Comparison of ENCODE assay signal across 7 cellular contexts in genomic region chr2:91497129-91498064, GRCh38.
DNase-seq lines count a peak whose midpoint lies in the region; ATAC-seq and TF ChIP-seq lines count a peak whose summit lies in the region.
"Not testable (repeated sequence)": the region's sequence is repeated elsewhere in the genome, so short reads cannot be mapped to it uniquely, and the experiment has no call there.

No MANE protein-coding gene starts in this region.

- H3K9ac ChIP-seq in neural progenitor cell = not testable (repeated sequence)

- peak; percentile 23; the same call in 1 of the 3 replicates for ATAC-seq in RWPE2 (ENCODE audit: low read depth)
- ATAC-seq in Right ventricle myocardium superior (ENCODE audit: poor library complexity) = peak; percentile 18
- peak; percentile 48 for ATAC-seq in stimulated activated memory B cell treated with anti-CD40 and anti-IgM and Interleukin-4, amounts not matched to agents 10 μg/mL and 1 μg/mL and 100 μg/mL, for 72 hours

- not testable (repeated sequence) for H3K4me3 Mint-ChIP-seq in neural progenitor cell; stimulated activated memory B cell treated with anti-CD40 and anti-IgM and Interleukin-4, amounts not matched to agents 10 μg/mL and 1 μg/mL and 100 μg/mL, for 72 hours

- H3K36me3 Mint-ChIP-seq in neural progenitor cell; stimulated activated memory B cell treated with anti-CD40 and anti-IgM and Interleukin-4, amounts not matched to agents 10 μg/mL and 1 μg/mL and 100 μg/mL, for 72 hours: not testable (repeated sequence)

- DNase-seq in H4 (ENCODE audit: low spot score) = peak; percentile 12
- DNase-seq in RWPE2 (ENCODE audit: low spot score); Right ventricle myocardium superior: not testable (repeated sequence)
- peak; percentile 11 for DNase-seq in dedifferentiated amniotic fluid mesenchymal stem cell (ENCODE audit: extremely low spot score)
- DNase-seq in kidney tubule cell (ENCODE audit: low spot score) = peak; percentile 1
- peak; percentile 0 for DNase-seq in neural progenitor cell (ENCODE audit: low spot score)

- not testable (repeated sequence) for H3K9me3 ChIP-seq in RWPE2 (ENCODE audit: severe bottlenecking); neural progenitor cell (ENCODE audit: low read depth)

- H3K27ac ChIP-seq in RWPE2 (ENCODE audit: poor library complexity, severe bottlenecking); neural progenitor cell: not testable (repeated sequence)

- H3K4me3 ChIP-seq in RWPE2 (ENCODE audit: severe bottlenecking); neural progenitor cell: not testable (repeated sequence)

- H4K20me1 ChIP-seq in neural progenitor cell (ENCODE audit: low read depth) = not testable (repeated sequence)

- intact Hi-C loops in Right ventricle myocardium superior (cut with DNase I) = not testable (repeated sequence)

- H3K9me3 Mint-ChIP-seq in neural progenitor cell = peaks cover 31% of the 10 kb centered on the region
- not testable (repeated sequence) for H3K9me3 Mint-ChIP-seq in stimulated activated memory B cell treated with anti-CD40 and anti-IgM and Interleukin-4, amounts not matched to agents 10 μg/mL and 1 μg/mL and 100 μg/mL, for 72 hours

- H3K27me3 Mint-ChIP-seq in neural progenitor cell (ENCODE audit: insufficient read depth, low read depth); stimulated activated memory B cell treated with anti-CD40 and anti-IgM and Interleukin-4, amounts not matched to agents 10 μg/mL and 1 μg/mL and 100 μg/mL, for 72 hours: not testable (repeated sequence)

- not testable (repeated sequence) for H3K27ac Mint-ChIP-seq in neural progenitor cell; stimulated activated memory B cell treated with anti-CD40 and anti-IgM and Interleukin-4, amounts not matched to agents 10 μg/mL and 1 μg/mL and 100 μg/mL, for 72 hours

- not testable (repeated sequence) for H3K4me1 ChIP-seq in RWPE2 (ENCODE audit: insufficient read depth, poor library complexity, severe bottlenecking); neural progenitor cell

- H3K36me3 ChIP-seq in RWPE2 (ENCODE audit: low read depth); neural progenitor cell: not testable (repeated sequence)

- H3K4me2 ChIP-seq in neural progenitor cell = not testable (repeated sequence)

- TF ChIP-seq CTCF in RWPE2 (IDR thresholded peaks at IDR 0.05; ENCODE audit: poor library complexity, severe bottlenecking); neural progenitor cell (IDR thresholded peaks at IDR 0.05): not testable (repeated sequence)

- H3K4me1 Mint-ChIP-seq in neural progenitor cell; stimulated activated memory B cell treated with anti-CD40 and anti-IgM and Interleukin-4, amounts not matched to agents 10 μg/mL and 1 μg/mL and 100 μg/mL, for 72 hours: not testable (repeated sequence)

- H2AFZ ChIP-seq in neural progenitor cell (replicated peaks) = not testable (repeated sequence)

- H3K79me2 ChIP-seq in neural progenitor cell (ENCODE audit: low read depth) = not testable (repeated sequence)

- not testable (repeated sequence) for H3K27me3 ChIP-seq in RWPE2 (ENCODE audit: insufficient read depth, poor library complexity, severe bottlenecking); neural progenitor cell

- H3F3A ChIP-seq in neural progenitor cell (ENCODE audit: low read depth) = not testable (repeated sequence)
